Comparison of ENCODE assay signal across 1 cellular context in the genomic region with DNA sequence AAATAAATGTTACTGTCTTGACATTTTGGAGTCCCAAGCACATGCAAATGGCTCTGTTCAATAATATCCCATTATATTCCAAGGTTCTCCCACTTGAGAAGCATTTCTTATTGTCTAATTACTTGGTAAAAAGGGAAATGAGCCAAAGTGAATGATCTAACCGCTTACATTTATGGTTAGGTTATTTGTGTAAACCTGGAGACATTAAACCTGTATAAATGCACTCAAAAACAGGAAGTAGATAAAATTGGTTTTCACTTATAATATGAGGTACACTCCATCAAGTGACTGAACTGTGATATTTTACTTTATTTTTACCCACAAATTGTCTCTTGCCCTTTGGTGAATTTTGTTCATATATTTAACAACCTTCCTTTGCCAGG.
TF ChIP-seq lines count a peak whose summit lies in the region.

No MANE protein-coding gene starts in this region.

TF ChIP-seq in HCT116, 20 proteins besides CTCF, POLR2A, EP300 and RAD21:
- TF ChIP-seq EZH2 (IDR thresholded peaks at IDR 0.05) (no peak), CEBPB (IDR thresholded peaks at IDR 0.05; ENCODE audit: low read depth) (no peak), SP1 (IDR thresholded peaks at IDR 0.05; ENCODE audit: low read depth) (no peak), YY1 (IDR thresholded peaks at IDR 0.05; ENCODE audit: extremely low read depth, insufficient replicate concordance, low read depth, low read length) (no peak), ELF1 (IDR thresholded peaks at IDR 0.05; ENCODE audit: borderline replicate concordance, low read depth) (no peak), ZNF274 (IDR thresholded peaks at IDR 0.05; ENCODE audit: low read depth, low read length) (no peak), JUND (IDR thresholded peaks at IDR 0.05) (no peak), CBX3 (IDR thresholded peaks at IDR 0.05; ENCODE audit: low read depth) (no peak), SRF (IDR thresholded peaks at IDR 0.05; ENCODE audit: low read depth) (no peak), ZFX (IDR thresholded peaks at IDR 0.05) (no peak), POLR2AphosphoS5 (IDR thresholded peaks at IDR 0.05; ENCODE audit: low read depth, low read length) (no peak), EGR1 (IDR thresholded peaks at IDR 0.05; ENCODE audit: low read depth) (no peak), TCF7L2 (IDR thresholded peaks at IDR 0.05; ENCODE audit: borderline replicate concordance, extremely low read depth, insufficient read depth, insufficient read length) (no peak), SIN3A (IDR thresholded peaks at IDR 0.05; ENCODE audit: low read depth) (no peak)
- TF ChIP-seq, protein P1, sequence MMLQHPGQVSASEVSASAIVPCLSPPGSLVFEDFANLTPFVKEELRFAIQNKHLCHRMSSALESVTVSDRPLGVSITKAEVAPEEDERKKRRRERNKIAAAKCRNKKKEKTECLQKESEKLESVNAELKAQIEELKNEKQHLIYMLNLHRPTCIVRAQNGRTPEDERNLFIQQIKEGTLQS (IDR thresholded peaks at IDR 0.05): no peak
- TF ChIP-seq, protein P2, sequence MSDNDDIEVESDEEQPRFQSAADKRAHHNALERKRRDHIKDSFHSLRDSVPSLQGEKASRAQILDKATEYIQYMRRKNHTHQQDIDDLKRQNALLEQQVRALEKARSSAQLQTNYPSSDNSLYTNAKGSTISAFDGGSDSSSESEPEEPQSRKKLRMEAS (IDR thresholded peaks at IDR 0.05): no peak
- TF ChIP-seq, protein P3, sequence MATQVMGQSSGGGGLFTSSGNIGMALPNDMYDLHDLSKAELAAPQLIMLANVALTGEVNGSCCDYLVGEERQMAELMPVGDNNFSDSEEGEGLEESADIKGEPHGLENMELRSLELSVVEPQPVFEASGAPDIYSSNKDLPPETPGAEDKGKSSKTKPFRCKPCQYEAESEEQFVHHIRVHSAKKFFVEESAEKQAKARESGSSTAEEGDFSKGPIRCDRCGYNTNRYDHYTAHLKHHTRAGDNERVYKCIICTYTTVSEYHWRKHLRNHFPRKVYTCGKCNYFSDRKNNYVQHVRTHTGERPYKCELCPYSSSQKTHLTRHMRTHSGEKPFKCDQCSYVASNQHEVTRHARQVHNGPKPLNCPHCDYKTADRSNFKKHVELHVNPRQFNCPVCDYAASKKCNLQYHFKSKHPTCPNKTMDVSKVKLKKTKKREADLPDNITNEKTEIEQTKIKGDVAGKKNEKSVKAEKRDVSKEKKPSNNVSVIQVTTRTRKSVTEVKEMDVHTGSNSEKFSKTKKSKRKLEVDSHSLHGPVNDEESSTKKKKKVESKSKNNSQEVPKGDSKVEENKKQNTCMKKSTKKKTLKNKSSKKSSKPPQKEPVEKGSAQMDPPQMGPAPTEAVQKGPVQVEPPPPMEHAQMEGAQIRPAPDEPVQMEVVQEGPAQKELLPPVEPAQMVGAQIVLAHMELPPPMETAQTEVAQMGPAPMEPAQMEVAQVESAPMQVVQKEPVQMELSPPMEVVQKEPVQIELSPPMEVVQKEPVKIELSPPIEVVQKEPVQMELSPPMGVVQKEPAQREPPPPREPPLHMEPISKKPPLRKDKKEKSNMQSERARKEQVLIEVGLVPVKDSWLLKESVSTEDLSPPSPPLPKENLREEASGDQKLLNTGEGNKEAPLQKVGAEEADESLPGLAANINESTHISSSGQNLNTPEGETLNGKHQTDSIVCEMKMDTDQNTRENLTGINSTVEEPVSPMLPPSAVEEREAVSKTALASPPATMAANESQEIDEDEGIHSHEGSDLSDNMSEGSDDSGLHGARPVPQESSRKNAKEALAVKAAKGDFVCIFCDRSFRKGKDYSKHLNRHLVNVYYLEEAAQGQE (IDR thresholded peaks at IDR 0.05; ENCODE audit: low read depth): no peak
- TF ChIP-seq, protein P4, sequence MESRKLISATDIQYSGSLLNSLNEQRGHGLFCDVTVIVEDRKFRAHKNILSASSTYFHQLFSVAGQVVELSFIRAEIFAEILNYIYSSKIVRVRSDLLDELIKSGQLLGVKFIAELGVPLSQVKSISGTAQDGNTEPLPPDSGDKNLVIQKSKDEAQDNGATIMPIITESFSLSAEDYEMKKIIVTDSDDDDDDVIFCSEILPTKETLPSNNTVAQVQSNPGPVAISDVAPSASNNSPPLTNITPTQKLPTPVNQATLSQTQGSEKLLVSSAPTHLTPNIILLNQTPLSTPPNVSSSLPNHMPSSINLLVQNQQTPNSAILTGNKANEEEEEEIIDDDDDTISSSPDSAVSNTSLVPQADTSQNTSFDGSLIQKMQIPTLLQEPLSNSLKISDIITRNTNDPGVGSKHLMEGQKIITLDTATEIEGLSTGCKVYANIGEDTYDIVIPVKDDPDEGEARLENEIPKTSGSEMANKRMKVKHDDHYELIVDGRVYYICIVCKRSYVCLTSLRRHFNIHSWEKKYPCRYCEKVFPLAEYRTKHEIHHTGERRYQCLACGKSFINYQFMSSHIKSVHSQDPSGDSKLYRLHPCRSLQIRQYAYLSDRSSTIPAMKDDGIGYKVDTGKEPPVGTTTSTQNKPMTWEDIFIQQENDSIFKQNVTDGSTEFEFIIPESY (IDR thresholded peaks at IDR 0.05; ENCODE audit: extremely low read depth, insufficient replicate concordance, low read length): no peak
